In genomic region chr11:114318361-114318760, GRCh38 we compare ENCODE assay signal across 12 cellular contexts. TPM values are rescaled to one million over a fixed set of nuclear protein-coding genes. Genes with fewer than 3 reads are reported as not detected.
DNase-seq lines count a peak whose midpoint lies in the region; TF ChIP-seq lines count a peak whose summit lies in the region.
"Had no signal": no experiment of that assay in that cellular context is flagged by ENCODE, and none has a peak within 500 bp of the region (broad histone marks: within the 10 kb centered on the region; RNA-seq: fewer than 3 reads in every experiment).

No MANE protein-coding gene starts in this region.

- no peak overlapping the region for H2BK12ac ChIP-seq in trophoblast cell (ENCODE audit: low read length)

- no peak overlapping the region for H4K8ac ChIP-seq in trophoblast cell (ENCODE audit: low read depth, low read length)

- H2AFZ ChIP-seq in smooth muscle cell (ENCODE audit: low read depth), result no peak overlapping the region
- H2AFZ ChIP-seq in trophoblast cell (ENCODE audit: insufficient read depth, low read length, poor library complexity), result no peak overlapping the region

- H3K18ac ChIP-seq in trophoblast cell (ENCODE audit: low read length), result no peak overlapping the region

- H4K20me1 ChIP-seq in smooth muscle cell (ENCODE audit: low read depth), result peaks cover 17% of the 10 kb centered on the region

- in situ Hi-C loops in astrocyte of the spinal cord (cut with HindIII; ENCODE audit: low sequenced_read_pairs), result no loop called here

- no peak overlapping the region for H2AK5ac ChIP-seq in trophoblast cell (ENCODE audit: low read length)

- H3K79me2 ChIP-seq in smooth muscle cell (ENCODE audit: low read depth) (peaks cover 6% of the 10 kb centered on the region), trophoblast cell (ENCODE audit: control insufficient read depth, insufficient read depth, low read length, poor library complexity) (no peaks in the 10 kb centered on the region)

- peak overlapping the region; percentile 61 for H3K27ac ChIP-seq in smooth muscle cell (ENCODE audit: low read depth)
- H3K27ac ChIP-seq in trophoblast cell (ENCODE audit: low read depth, low read length), result no peak overlapping the region
- H3K27ac ChIP-seq: KMS-11 had no signal

- no peaks in the 10 kb centered on the region for H3K36me3 ChIP-seq in smooth muscle cell (ENCODE audit: low read depth)
- H3K36me3 ChIP-seq in trophoblast cell (ENCODE audit: control insufficient read depth in 1 of 2, insufficient read depth in 2 of 2, low read length in 2 of 2), result peaks cover 0 to 2% of the 10 kb centered on the region in 2 experiments

- no peak for TF ChIP-seq CTCF in astrocyte of the spinal cord (IDR thresholded peaks at IDR 0.05; ENCODE audit: low read depth, low read length)
- TF ChIP-seq CTCF in smooth muscle cell (IDR thresholded peaks at IDR 0.05; ENCODE audit: borderline replicate concordance, insufficient read depth, poor library complexity, severe bottlenecking), result no peak

- no peak overlapping the region for H2BK120ac ChIP-seq in trophoblast cell (ENCODE audit: insufficient read depth, low read length, poor library complexity)

- H3K27me3 ChIP-seq in smooth muscle cell (ENCODE audit: low read depth) (no peaks in the 10 kb centered on the region), trophoblast cell (ENCODE audit: insufficient read depth, low read length) (no peaks in the 10 kb centered on the region)

- DNase-seq in NCI-H2029 (lab: John Stamatoyannopoulos, UW) (peak; percentile 16), NCI-H2029 treated with DMSO at 0.1 percent for 48 hours (lab: John Stamatoyannopoulos, UW) (no peak), NCI-H2081 treated with DMSO at 0.1 percent for 48 hours (lab: John Stamatoyannopoulos, UW) (peak; percentile 88), astrocyte of the spinal cord (ENCODE audit: low read depth, low spot score) (peak; percentile 15), smooth muscle cell (lab: John Stamatoyannopoulos, UW; ENCODE audit: unreplicated experiment) (no peak), NCI-H446 (lab: John Stamatoyannopoulos, UW) (no peak), trophoblast cell (no peak)
- DNase-seq in activated CD8-positive, alpha-beta memory T cell treated with anti-CD3 and anti-CD28 coated beads, Interleukin-2, amount 50 U/mL, for 4 hours, result no peak
- DNase-seq: activated CD4-positive, CD25-positive, alpha-beta regulatory T cell treated with anti-CD3 and anti-CD28 coated beads, Interleukin-2, amount 50 U/mL, for 72 hours; central memory CD4-positive, alpha-beta T cell; midbrain had no signal

- H3K9ac ChIP-seq in smooth muscle cell (ENCODE audit: low read depth), result no peak overlapping the region
- H3K9ac ChIP-seq in trophoblast cell (ENCODE audit: low read length), result no peak overlapping the region
- H3K9ac ChIP-seq: KMS-11 had no signal

- no peak overlapping the region for H3K4ac ChIP-seq in trophoblast cell (ENCODE audit: low read depth, low read length)

- H3K4me2 ChIP-seq in smooth muscle cell, result no peak overlapping the region
- H3K4me2 ChIP-seq in trophoblast cell (ENCODE audit: low read length), result no peak overlapping the region
- H3K4me2 ChIP-seq: KMS-11 had no signal

- H4K91ac ChIP-seq in trophoblast cell (ENCODE audit: low read depth, low read length), result no peak overlapping the region

- H3K79me1 ChIP-seq in trophoblast cell (ENCODE audit: low read length), result no peaks in the 10 kb centered on the region

- 55% methylated on average over 4 of the region's 4 CpGs for WGBS in smooth muscle cell (ENCODE audit: low lambda C conversion rate)
- WGBS in trophoblast cell (ENCODE audit: extremely low coverage, insufficient coverage, insufficient read length), result no CpG with 5 or more reads among the region's 4 CpGs

- no peak overlapping the region for H4K12ac ChIP-seq in trophoblast cell (ENCODE audit: low read depth, low read length)

- no peaks in the 10 kb centered on the region for H3K9me3 ChIP-seq in smooth muscle cell (replicated peaks; ENCODE audit: low read depth)
- no peaks in the 10 kb centered on the region for H3K9me3 ChIP-seq in trophoblast cell (ENCODE audit: insufficient read depth, low read depth, low read length)

- no peak overlapping the region for H3K23ac ChIP-seq in trophoblast cell (ENCODE audit: low read length)

- H2BK5ac ChIP-seq in trophoblast cell (ENCODE audit: low read depth, low read length, poor library complexity), result no peak overlapping the region

- H3F3A ChIP-seq in smooth muscle cell (ENCODE audit: low read depth), result peaks cover 25% of the 10 kb centered on the region

- no peak overlapping the region for H3K4me3 ChIP-seq in astrocyte of the spinal cord (ENCODE audit: low read depth, low read length)
- H3K4me3 ChIP-seq in smooth muscle cell, result no peak overlapping the region
- no peak overlapping the region for H3K4me3 ChIP-seq in trophoblast cell (ENCODE audit: low read depth, low read length)

- H3K4me1 ChIP-seq in smooth muscle cell (ENCODE audit: low read depth) (peaks cover 21% of the 10 kb centered on the region), trophoblast cell (ENCODE audit: control insufficient read depth in 1 of 2, insufficient read depth in 2 of 2, low read length in 2 of 2) (peaks cover 0 to 3% of the 10 kb centered on the region in 2 experiments)

- H3K14ac ChIP-seq in trophoblast cell (ENCODE audit: low read length), result no peak overlapping the region

RNA-seq across cellular contexts. Expression of gene NNMT, which starts 22.2 kb away (rescaled TPM):
- 397 and 495 TPM in 2 replicates for total RNA-seq in smooth muscle cell
- 588 and 814 TPM in 2 replicates for polyA plus RNA-seq in smooth muscle cell
- polyA plus RNA-seq in trophoblast cell (2013), result 34.8 and 37.8 TPM in 2 replicates

Comparison
In these comparisons a context has a peak if more than half of its experiments do, and no peak if none do; other contexts are left out.
1. DNase-seq: peak in NCI-H2029 (single experiment), NCI-H2081 treated with DMSO at 0.1 percent for 48 hours (single experiment) and astrocyte of the spinal cord (single experiment); none in NCI-H2029 treated with DMSO at 0.1 percent for 48 hours (single experiment), smooth muscle cell (single experiment), activated CD8-positive, alpha-beta memory T cell treated with anti-CD3 and anti-CD28 coated beads, Interleukin-2, amount 50 U/mL, for 4 hours (single experiment), NCI-H446 (0 of 2) and trophoblast cell (0 of 2).